Comparison of ENCODE assay signal across 19 cellular contexts in genomic region chr2:221178139-221178538, GRCh38.
DNase-seq lines count a peak whose midpoint lies in the region; ATAC-seq and TF ChIP-seq lines count a peak whose summit lies in the region.
"Had no signal": no experiment of that assay in that cellular context is flagged by ENCODE, and none has a peak within 500 bp of the region (broad histone marks: within the 10 kb centered on the region; RNA-seq: fewer than 3 reads in every experiment).

No MANE protein-coding gene starts in this region.

- TF ChIP-seq POLR2A in sigmoid colon (IDR thresholded peaks at IDR 0.05): no peak

- H3K4me2 ChIP-seq in Karpas-422 (ENCODE audit: low read depth, low read length, poor library complexity, severe bottlenecking): no peak overlapping the region
- H3K4me2 ChIP-seq: BLaER1 had no signal

- H3K79me2 ChIP-seq in Karpas-422 (ENCODE audit: low read length): no peaks in the 10 kb centered on the region

- DNase-seq in Right ventricle myocardium inferior (ENCODE audit: missing footprints): no peak
- DNase-seq in right atrium auricular region (ENCODE audit: low spot score): no peak
- peak; percentile 3 for DNase-seq in MV-4-11 (lab: John Stamatoyannopoulos, UW)
- no peak for DNase-seq in heart right ventricle
- no peak for DNase-seq in right cardiac atrium
- DNase-seq in Karpas-422: no peak
- no peak for DNase-seq in NCI-H1417 (lab: John Stamatoyannopoulos, UW)
- no peak for DNase-seq in sigmoid colon
- DNase-seq: Caco-2; CD4-positive, CD25-positive, alpha-beta regulatory T cell; CD8-positive, alpha-beta T cell; DMS153; DND-41; GOT3; HFFc6 had no signal

- no peak overlapping the region for H3K4me3 ChIP-seq in right atrium auricular region
- H3K4me3 ChIP-seq in heart right ventricle: no peak overlapping the region
- no peak overlapping the region for H3K4me3 ChIP-seq in right cardiac atrium (ENCODE audit: low read length)
- H3K4me3 ChIP-seq in Karpas-422 (ENCODE audit: low read length): no peak overlapping the region
- no peak overlapping the region for H3K4me3 ChIP-seq in sigmoid colon
- H3K4me3 ChIP-seq: BLaER1, HAP-1 had no signal

- H4K20me1 ChIP-seq in Karpas-422 (ENCODE audit: insufficient read depth, low read depth, low read length): no peaks in the 10 kb centered on the region
- H4K20me1 ChIP-seq: BLaER1 had no signal

- H3K9me2 ChIP-seq in Karpas-422 (replicated peaks; ENCODE audit: insufficient read depth, low read length): no peaks in the 10 kb centered on the region

- intact Hi-C loops in Right ventricle myocardium inferior (cut with DNase I): no loop called here
- intact Hi-C loops in heart right ventricle (cut with DNase I): no loop called here
- intact Hi-C loops in right cardiac atrium (cut with DNase I): no loop called here
- intact Hi-C loops in sigmoid colon (cut with DNase I): no loop called here

- H2AFZ ChIP-seq in Karpas-422 (ENCODE audit: low read length): no peak overlapping the region

- ATAC-seq in Right ventricle myocardium inferior: peak; percentile 39
- ATAC-seq in heart right ventricle: peak in 6 of 8 donors; percentile 29 to 81 (median 68)
- peak; percentile 36 to 48 for ATAC-seq in right cardiac atrium
- ATAC-seq: CD8-positive, alpha-beta T cell had no signal

- H3K27me3 ChIP-seq in right atrium auricular region: no peaks in the 10 kb centered on the region
- no peaks in the 10 kb centered on the region for H3K27me3 ChIP-seq in heart right ventricle
- H3K27me3 ChIP-seq in right cardiac atrium (ENCODE audit: control insufficient read depth, insufficient read depth): no peaks in the 10 kb centered on the region
- H3K27me3 ChIP-seq in Karpas-422 (ENCODE audit: low read length): no peaks in the 10 kb centered on the region
- no peaks in the 10 kb centered on the region for H3K27me3 ChIP-seq in sigmoid colon
- H3K27me3 ChIP-seq: BLaER1 had no signal

- 26 to 30% methylated on average over 4 of the region's 4 CpGs for WGBS in heart right ventricle, 2 donors
- 22% methylated on average over 4 of the region's 4 CpGs for WGBS in right cardiac atrium
- WGBS in sigmoid colon, 2 donors: 68 to 70% methylated on average over 4 of the region's 4 CpGs

- no peak overlapping the region for H3K9ac ChIP-seq in Karpas-422 (ENCODE audit: low read length)
- H3K9ac ChIP-seq: BLaER1 had no signal

- H3K27ac ChIP-seq in right atrium auricular region (peak overlapping the region in 1 of 2 donors; percentile 9), heart right ventricle (peak overlapping the region in 1 of 10 donors; percentile 5), right cardiac atrium (ENCODE audit: low read length) (peak overlapping the region; percentile 45), Karpas-422 (ENCODE audit: low read length) (no peak overlapping the region), sigmoid colon (no peak overlapping the region)
- H3K27ac ChIP-seq: 22Rv1, BLaER1, C4-2B had no signal

- no peaks in the 10 kb centered on the region for H3K36me3 ChIP-seq in right atrium auricular region
- no peaks in the 10 kb centered on the region for H3K36me3 ChIP-seq in heart right ventricle
- H3K36me3 ChIP-seq in Karpas-422 (ENCODE audit: insufficient read depth, low read length): no peaks in the 10 kb centered on the region
- no peaks in the 10 kb centered on the region for H3K36me3 ChIP-seq in sigmoid colon
- H3K36me3 ChIP-seq: BLaER1, HAP-1 had no signal

- H3K9me3 ChIP-seq in right atrium auricular region (no peaks in the 10 kb centered on the region), heart right ventricle (peaks cover 0 to 7% (median 0%) of the 10 kb centered on the region in 11 donors), right cardiac atrium (ENCODE audit: control insufficient read depth, low read length) (no peaks in the 10 kb centered on the region), Karpas-422 (ENCODE audit: low read length) (no peaks in the 10 kb centered on the region), sigmoid colon (peaks cover 0 to 2% (median 0%) of the 10 kb centered on the region in 4 donors)
- H3K9me3 ChIP-seq: BLaER1, HAP-1 had no signal

- H3K4me1 ChIP-seq in right atrium auricular region (no peaks in the 10 kb centered on the region), heart right ventricle (no peaks in the 10 kb centered on the region), right cardiac atrium (ENCODE audit: control insufficient read depth, insufficient read depth, low read length) (no peaks in the 10 kb centered on the region), Karpas-422 (ENCODE audit: low read length) (no peaks in the 10 kb centered on the region), sigmoid colon (no peaks in the 10 kb centered on the region)
- H3K4me1 ChIP-seq: BLaER1, Caco-2, HAP-1 had no signal

- TF ChIP-seq CTCF in right atrium auricular region (IDR thresholded peaks at IDR 0.05) (no peak), heart right ventricle (IDR thresholded peaks at IDR 0.05) (no peak), sigmoid colon (IDR thresholded peaks at IDR 0.05) (no peak)

- no peak for TF ChIP-seq EP300 in sigmoid colon (IDR thresholded peaks at IDR 0.05)
